In genomic region chr5:52007230-52007858, GRCh38 we compare ENCODE assay signal across 8 cellular contexts.
DNase-seq lines count a peak whose midpoint lies in the region; ATAC-seq, FAIRE-seq and TF ChIP-seq lines count a peak whose summit lies in the region.

No MANE protein-coding gene starts in this region.

- peak overlapping the region; percentile 80 for H2AFZ ChIP-seq in keratinocyte (ENCODE audit: control insufficient read depth, low read length)

- peak overlapping the region; percentile 17 for H3K4me2 ChIP-seq in keratinocyte (ENCODE audit: control insufficient read depth, extremely low read depth, insufficient read depth, low read depth, low read length)

- dilution Hi-C loops in keratinocyte (cut with MboI; ENCODE audit: extremely low pct_ligation_motif_present, low sequenced_read_pairs) = no loop called here

- no peaks in the 10 kb centered on the region for H3K9me3 Mint-ChIP-seq in CD14-positive monocyte
- H3K9me3 Mint-ChIP-seq in CD4-positive, alpha-beta memory T cell = peaks cover 0 to 4% (median 0%) of the 10 kb centered on the region in 8 donors

- intact Hi-C loops in CD14-positive monocyte (cut with micrococcal nuclease) = no loop called here
- intact Hi-C loops in CD4-positive, alpha-beta memory T cell (cut with micrococcal nuclease) = no loop called here

- no peak overlapping the region for H3K27ac Mint-ChIP-seq in CD14-positive monocyte
- H3K27ac Mint-ChIP-seq in CD4-positive, alpha-beta memory T cell = no peak overlapping the region

- H3K27ac ChIP-seq in WERI-Rb-1 = no peak overlapping the region
- H3K27ac ChIP-seq in keratinocyte (ENCODE audit: control insufficient read depth, insufficient read depth, low read length) = no peak overlapping the region
- no peak overlapping the region for H3K27ac ChIP-seq in CD4-positive, alpha-beta memory T cell (ENCODE audit: low read depth, low read length)

- H4K20me1 ChIP-seq in keratinocyte (ENCODE audit: control insufficient read depth, extremely low read depth, insufficient read depth, low read length) = no peaks in the 10 kb centered on the region

- no peaks in the 10 kb centered on the region for H3K4me1 Mint-ChIP-seq in CD14-positive monocyte
- no peaks in the 10 kb centered on the region for H3K4me1 Mint-ChIP-seq in CD4-positive, alpha-beta memory T cell

- DNase-seq in CD14-positive monocyte (ENCODE audit: low spot score) = no peak
- DNase-seq in GM20000 (ENCODE audit: low spot score) = peak; percentile 7
- DNase-seq in NCI-H1694 treated with DMSO at 0.1 percent for 48 hours (lab: John Stamatoyannopoulos, UW) = peak; percentile 80
- DNase-seq in WERI-Rb-1 = peak; percentile 12
- DNase-seq in keratinocyte (ENCODE audit: low read depth, low spot score) = no peak
- DNase-seq in CD4-positive, alpha-beta memory T cell = no peak

- no peak overlapping the region for H3K9ac ChIP-seq in keratinocyte (ENCODE audit: control insufficient read depth, extremely low read depth, insufficient read depth, low read length)

- CTCF ChIA-PET in CD4-positive, alpha-beta memory T cell (lab: Charles Lee; ENCODE audit: partially characterized antibody) = no interaction called here

- no peaks in the 10 kb centered on the region for H3K9me1 ChIP-seq in keratinocyte (ENCODE audit: control insufficient read depth, extremely low read depth, insufficient read depth, low read length)

- H3K9me3 ChIP-seq in WERI-Rb-1 (ENCODE audit: severe bottlenecking) (no peaks in the 10 kb centered on the region), keratinocyte (ENCODE audit: control insufficient read depth, low read depth, low read length) (no peaks in the 10 kb centered on the region)
- H3K9me3 ChIP-seq in CD4-positive, alpha-beta memory T cell (ENCODE audit: control insufficient read depth in 1 of 2, low read length in 2 of 2) = peaks cover 0 to 4% of the 10 kb centered on the region in 2 donors

- no peaks in the 10 kb centered on the region for H3K36me3 ChIP-seq in WERI-Rb-1
- H3K36me3 ChIP-seq in keratinocyte (ENCODE audit: control insufficient read depth in 2 of 2, extremely low read depth in 1 of 2, insufficient read depth in 2 of 2, low read length in 2 of 2) = no peaks in the 10 kb centered on the region
- no peaks in the 10 kb centered on the region for H3K36me3 ChIP-seq in CD4-positive, alpha-beta memory T cell (ENCODE audit: insufficient read depth, low read length)

- H3K4me3 ChIP-seq in WERI-Rb-1 (ENCODE audit: low read depth, low read length) (peak overlapping the region; percentile 12; the same call in 1 of the 2 replicates), keratinocyte (ENCODE audit: control insufficient read depth in 2 of 3, extremely low read depth in 1 of 3, insufficient read depth in 2 of 3, low read depth in 1 of 3, low read length in 3 of 3) (no peak overlapping the region)
- H3K4me3 ChIP-seq in CD4-positive, alpha-beta memory T cell (ENCODE audit: low read length in 2 of 2) = no peak overlapping the region

- no peak for FAIRE-seq in keratinocyte (lab: Jason Lieb, UNC)

- peaks cover 0 to 1% (median 0%) of the 10 kb centered on the region in 3 donors for H3K27me3 Mint-ChIP-seq in CD14-positive monocyte (ENCODE audit: low read depth in 3 of 3)
- no peaks in the 10 kb centered on the region for H3K27me3 Mint-ChIP-seq in CD4-positive, alpha-beta memory T cell

- H3K27me3 ChIP-seq in WERI-Rb-1 (ENCODE audit: insufficient read depth, low read depth, severe bottlenecking) (no peaks in the 10 kb centered on the region), keratinocyte (ENCODE audit: control insufficient read depth, extremely low read depth, insufficient read depth, low read length) (no peaks in the 10 kb centered on the region)
- no peaks in the 10 kb centered on the region for H3K27me3 ChIP-seq in CD4-positive, alpha-beta memory T cell (ENCODE audit: insufficient read depth, low read length)

- POLR2A ChIA-PET in CD4-positive, alpha-beta memory T cell (lab: Charles Lee; ENCODE audit: partially characterized antibody) = no interaction called here

- H3K36me3 Mint-ChIP-seq in CD14-positive monocyte = no peaks in the 10 kb centered on the region
- H3K36me3 Mint-ChIP-seq in CD4-positive, alpha-beta memory T cell = no peaks in the 10 kb centered on the region

- TF ChIP-seq CTCF in CD14-positive monocyte (IDR thresholded peaks at IDR 0.05) = peak; percentile 11
- peak; percentile 27 for TF ChIP-seq CTCF in GM20000 (IDR thresholded peaks at IDR 0.05; ENCODE audit: extremely low read depth, missing control alignments)
- TF ChIP-seq CTCF in WERI-Rb-1 (IDR thresholded peaks at IDR 0.05; ENCODE audit: low read depth, low read length) = peak; percentile 71
- TF ChIP-seq CTCF in keratinocyte (optimal IDR thresholded peaks at IDR 0.05 in 1 of 3, IDR thresholded peaks at IDR 0.05 in 1 of 3, conservative IDR thresholded peaks at IDR 0.05 in 1 of 3; ENCODE audit: extremely low read depth in 1 of 3, insufficient read depth in 2 of 3, low read length in 3 of 3) = peak; percentile 62 to 82 (median 80)

- no peaks in the 10 kb centered on the region for H3K79me2 ChIP-seq in keratinocyte (ENCODE audit: control insufficient read depth, insufficient read depth, low read length)

- no peak overlapping the region for H3K4me3 Mint-ChIP-seq in CD14-positive monocyte
- H3K4me3 Mint-ChIP-seq in CD4-positive, alpha-beta memory T cell = no peak overlapping the region

- ATAC-seq in HG03520 (IDR thresholded peaks at IDR 0.05; ENCODE audit: unreplicated experiment) = no peak
- ATAC-seq in HG03460 (IDR thresholded peaks at IDR 0.05; ENCODE audit: unreplicated experiment) = no peak

- no peaks in the 10 kb centered on the region for H3K4me1 ChIP-seq in keratinocyte (ENCODE audit: control insufficient read depth, extremely low read depth, insufficient read depth, low read length)
- no peaks in the 10 kb centered on the region for H3K4me1 ChIP-seq in CD4-positive, alpha-beta memory T cell (ENCODE audit: insufficient read depth, low read length)

Comparison
In these comparisons a context has a peak if more than half of its experiments do, and no peak if none do; other contexts are left out.
1. DNase-seq: peak in GM20000 (single experiment), NCI-H1694 treated with DMSO at 0.1 percent for 48 hours (single experiment) and WERI-Rb-1 (single experiment); none in CD14-positive monocyte (single experiment), keratinocyte (single experiment) and CD4-positive, alpha-beta memory T cell (0 of 5).
2. CTCF ChIP-seq: peak in every context shown above with its lines; median percentile 80 in keratinocyte; 71 in WERI-Rb-1; 27 in GM20000; 11 in CD14-positive monocyte.